In genomic region chr1:18004257-18004656, GRCh38 we compare ENCODE assay signal across 30 cellular contexts.
"Had no signal": no experiment of that assay in that cellular context is flagged by ENCODE, and none has a peak within 500 bp of the region (broad histone marks: within the 10 kb centered on the region; RNA-seq: fewer than 3 reads in every experiment).

No MANE protein-coding gene starts in this region.

- H3K27me3 ChIP-seq: adrenal gland, cardiac muscle cell had no signal

- H3K36me3 ChIP-seq: adrenal gland, breast epithelium, cardiac muscle cell, WERI-Rb-1 had no signal

- H3K9me3 ChIP-seq: adrenal gland, breast epithelium had no signal

- H3K27ac ChIP-seq: adrenal gland, breast epithelium, cardiac muscle cell, coronary artery, dorsolateral prefrontal cortex, WERI-Rb-1 had no signal

- DNase-seq: activated B cell treated with CpG ODN at 0.5 μM for 24 hours; activated CD4-positive, alpha-beta T cell treated with anti-CD3 and anti-CD28 coated beads for 48 hours; activated CD4-positive, alpha-beta T cell treated with anti-CD3 and anti-CD28 coated beads, Interleukin-2, amount 50 U/mL, for 1 hour; activated CD4-positive, alpha-beta T cell treated with anti-CD3 and anti-CD28 coated beads, Interleukin-2, amount 50 U/mL, for 48 hours; activated CD8-positive, alpha-beta memory T cell treated with anti-CD3 and anti-CD28 coated beads for 24 hours; activated CD8-positive, alpha-beta T cell treated with anti-CD3 and anti-CD28 coated beads for 36 hours; activated effector memory CD4-positive, alpha-beta T cell treated with anti-CD3 and anti-CD28 coated beads, Interleukin-2, amount 50 U/mL, for 16 hours; activated naive CD4-positive, alpha-beta T cell treated with anti-CD3 and anti-CD28 coated beads for 36 hours; activated naive CD8-positive, alpha-beta T cell treated with anti-CD3 and anti-CD28 coated beads for 36 hours; activated naive CD8-positive, alpha-beta T cell treated with anti-CD3 and anti-CD28 coated beads, Interleukin-2, amount 50 U/mL, for 24 hours; activated T-cell treated with anti-CD3 and anti-CD28 coated beads, Interleukin-2, amount 50 U/mL, for 48 hours; adrenal gland; amygdala; aorta; central memory CD4-positive, alpha-beta T cell; cerebellar nuclear complex; dorsolateral prefrontal cortex; effector memory CD4-positive, alpha-beta T cell; endodermal cell; foreskin fibroblast; head of caudate nucleus; T-helper 1 cell; T-helper 17 cell; T1000; WERI-Rb-1 had no signal

- H3K4me1 ChIP-seq: adrenal gland, breast epithelium had no signal

- H3K4me3 ChIP-seq: adrenal gland, breast epithelium, cardiac muscle cell, coronary artery, dorsolateral prefrontal cortex had no signal

- ATAC-seq: activated CD4-positive, CD25-positive, alpha-beta regulatory T cell treated with anti-CD3 and anti-CD28 coated beads, Interleukin-2, amount 50 U/mL, for 24 hours; activated CD8-positive, alpha-beta T cell treated with anti-CD3 and anti-CD28 coated beads for 36 hours; activated naive CD8-positive, alpha-beta T cell treated with anti-CD3 and anti-CD28 coated beads, Interleukin-2, amount 50 U/mL, for 24 hours; esophagus mucosa; T-helper 17 cell had no signal
